ENCODE assay signal across 13 cellular contexts in the genomic region with DNA sequence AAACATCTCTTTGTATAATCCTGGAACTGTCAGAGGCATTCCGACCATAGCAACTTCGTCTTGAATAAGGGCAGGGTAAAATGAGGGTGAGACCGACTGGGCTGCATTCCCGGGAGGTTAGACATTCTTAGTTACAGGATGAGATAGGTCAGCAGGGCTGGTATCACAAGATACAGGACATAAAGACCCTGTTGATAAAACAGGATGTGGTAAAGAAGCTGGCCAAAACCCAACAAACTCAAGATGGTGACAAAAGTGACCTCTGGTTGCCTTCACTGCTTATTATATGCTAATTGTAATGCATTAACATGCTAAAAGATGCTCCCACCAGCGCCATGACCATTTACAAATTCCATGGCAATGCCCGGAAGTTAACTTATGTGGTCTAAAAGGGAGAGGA. TPM values are rescaled to one million over a fixed set of nuclear protein-coding genes. Genes with fewer than 3 reads are reported as not detected.
DNase-seq lines count a peak whose midpoint lies in the region; TF ChIP-seq lines count a peak whose summit lies in the region.
"Had no signal": no experiment of that assay in that cellular context is flagged by ENCODE, and none has a peak within 500 bp of the region (broad histone marks: within the 10 kb centered on the region; RNA-seq: fewer than 3 reads in every experiment).

No MANE protein-coding gene starts in this region.

- no peaks in the 10 kb centered on the region for H3K9me3 Mint-ChIP-seq in nephron progenitor cell

- no peak overlapping the region for H3K18ac ChIP-seq in mesendoderm (ENCODE audit: low read length)

- H4K8ac ChIP-seq in mesendoderm (ENCODE audit: low read depth, low read length), result no peak overlapping the region

- no peak overlapping the region for H3K56ac ChIP-seq in mesendoderm (ENCODE audit: low read length)

- no peak overlapping the region for H3K4me3 Mint-ChIP-seq in nephron progenitor cell

- no TSS peak for BruUV-seq in PC-9 (replicated peaks; lab: Mats Ljungman, UMichigan)

- intact Hi-C loops in PC-9 (cut with micrococcal nuclease; ENCODE audit: unreplicated experiment), result loop anchor here (1.0 to 2.0 kb wide), 7 partner anchors 12 to 85 kb away; a partner anchor contains a TSS

- no peaks in the 10 kb centered on the region for H3K27me3 Mint-ChIP-seq in nephron progenitor cell (ENCODE audit: low read depth, poor library complexity)

- H3K27me3 ChIP-seq in PC-9 (ENCODE audit: insufficient read depth, low read depth), result no peaks in the 10 kb centered on the region
- H3K27me3 ChIP-seq in mesendoderm (ENCODE audit: insufficient read depth, low read length, poor library complexity), result no peaks in the 10 kb centered on the region

- no peak overlapping the region for H3K23ac ChIP-seq in mesendoderm (ENCODE audit: low read length)

- H4K5ac ChIP-seq in mesendoderm (ENCODE audit: low read length), result no peak overlapping the region

- H3K9ac ChIP-seq in mesendoderm (ENCODE audit: low read length), result no peak overlapping the region

- H2AFZ ChIP-seq in PC-9, result 0 out of 2 replicates have a peak overlapping the region, but pooled peaks have one; percentile 8

- H3K9me3 ChIP-seq in PC-9 (ENCODE audit: insufficient read depth, low read depth), result peaks cover 7% of the 10 kb centered on the region; the same call in 1 of the 2 replicates

- H3K36me3 ChIP-seq in PC-9 (ENCODE audit: low read depth) (peaks cover 6% of the 10 kb centered on the region; the same call in 1 of the 2 replicates), mesendoderm (ENCODE audit: control insufficient read depth, insufficient read depth, low read length) (no peaks in the 10 kb centered on the region)

- H3K4me1 ChIP-seq in PC-9 (replicated peaks; ENCODE audit: insufficient read depth) (peaks cover 79% of the 10 kb centered on the region), mesendoderm (ENCODE audit: control insufficient read depth, low read depth, low read length) (peaks cover 13% of the 10 kb centered on the region)

- peak overlapping the region; percentile 27; the same call in 1 of the 2 replicates for H3K4me3 ChIP-seq in PC-9
- no peak overlapping the region for H3K4me3 ChIP-seq in choroid plexus epithelial cell (ENCODE audit: low read depth, low read length)
- no peak overlapping the region for H3K4me3 ChIP-seq in mesendoderm (ENCODE audit: low read length)

- no peaks in the 10 kb centered on the region for H4K20me1 ChIP-seq in PC-9 (ENCODE audit: insufficient read depth)

- H3K27ac Mint-ChIP-seq in nephron progenitor cell, result no peak overlapping the region
- H3K27ac Mint-ChIP-seq: activated T-helper 2 cell treated with anti-CD3 and anti-CD28 coated beads, Interferon-gamma antibody, Interleukin-2, Interleukin-4, amounts not matched to agents 10 μg/mL and 5 μg/mL and 100 μg/mL, durations not matched to agents 14 hours and 24 hours and 36 hours had no signal

- no peak overlapping the region for H2BK5ac ChIP-seq in mesendoderm (ENCODE audit: low read length)

- H3K27ac ChIP-seq in PC-9 (peak overlapping the region; percentile 85), mesendoderm (ENCODE audit: low read depth, low read length) (no peak overlapping the region)
- H3K27ac ChIP-seq: C4-2B had no signal

- POLR2A ChIA-PET in PC-9 (lab: Charles Lee; ENCODE audit: unreplicated experiment), result interaction anchor here (0.6 to 0.7 kb wide), 3 partner anchors 11 to 239 kb away, joined by 3 to 7 read pairs (median 4); no protein-coding TSS in a partner anchor

- H2BK15ac ChIP-seq in mesendoderm (replicated peaks; ENCODE audit: low read depth), result no peak overlapping the region

- H3K4me2 ChIP-seq in PC-9, result peak overlapping the region; percentile 75
- no peak overlapping the region for H3K4me2 ChIP-seq in mesendoderm (ENCODE audit: low read length)

- no peak overlapping the region for H2AK5ac ChIP-seq in mesendoderm (ENCODE audit: low read length)

- DNase-seq in Daoy (ENCODE audit: low read depth) (peak; percentile 56), PC-9 (peak; percentile 76 to 98), choroid plexus epithelial cell (ENCODE audit: low read depth) (peak; percentile 74), mesendoderm (peak; percentile 91), GF-D8 (lab: John Stamatoyannopoulos, UW) (no peak), NCI-H526 treated with DMSO at 0.1 percent for 48 hours (lab: John Stamatoyannopoulos, UW) (no peak), nephron progenitor cell (no peak)
- no peak for DNase-seq in stimulated activated CD4-positive, alpha-beta T cell treated with anti-CD3 and anti-CD28 coated beads, Interleukin-15, amount 100 ng/mL, for 24 hours
- DNase-seq: activated CD4-positive, alpha-beta T cell treated with anti-CD3 and anti-CD28 coated beads for 48 hours; NCI-H2227 treated with DMSO at 0.1 percent for 48 hours; SIG-M5 had no signal

- CTCF ChIA-PET in PC-9 (lab: Charles Lee), result no interaction called here

- no peaks in the 10 kb centered on the region for H3K4me1 Mint-ChIP-seq in nephron progenitor cell

- no peak overlapping the region for H3K4ac ChIP-seq in mesendoderm (ENCODE audit: low read depth, low read length)

- peaks cover 28% of the 10 kb centered on the region for H3F3A ChIP-seq in PC-9 (ENCODE audit: insufficient read depth, low read depth)

- no CpG with 5 or more reads among the region's 6 CpGs for WGBS in mesendoderm (ENCODE audit: extremely low coverage, insufficient coverage, low lambda C conversion rate)

- H3K79me1 ChIP-seq in mesendoderm (ENCODE audit: low read length), result no peaks in the 10 kb centered on the region

- H2BK120ac ChIP-seq in mesendoderm (ENCODE audit: low read depth, low read length), result no peak overlapping the region

- no peak for TF ChIP-seq CTCF in PC-9 (conservative IDR thresholded peaks at IDR 0.05)
- no peak for TF ChIP-seq CTCF in choroid plexus epithelial cell (conservative IDR thresholded peaks at IDR 0.05; ENCODE audit: low read depth, low read length)
- TF ChIP-seq CTCF in nephron progenitor cell (IDR thresholded peaks at IDR 0.05), result no peak

- H3K79me2 ChIP-seq in PC-9 (ENCODE audit: low read depth) (0 out of 2 replicates have a peak, but pooled peaks cover 7% of the 10 kb centered on the region), mesendoderm (ENCODE audit: control insufficient read depth, insufficient read depth, low read length) (no peaks in the 10 kb centered on the region)

- no peaks in the 10 kb centered on the region for H3K36me3 Mint-ChIP-seq in nephron progenitor cell (ENCODE audit: low read depth)

- H3K9me2 ChIP-seq in PC-9 (ENCODE audit: insufficient read depth), result no peaks in the 10 kb centered on the region

RNA-seq across cellular contexts. Expression of a gene that starts 27.7 kb away (rescaled TPM):
- total RNA-seq in Daoy (2014; rRNA removed; shearing (Covaris generic)), result 30.4 and 33.2 TPM in 2 replicates
- total RNA-seq in PC-9 (2021), result 57.7 and 91.3 TPM in 2 replicates
- polyA plus RNA-seq in mesendoderm (2013, experiment 1 of 2), result 2.0 TPM
- 2.2 TPM for polyA plus RNA-seq in mesendoderm (2013, experiment 2 of 2)

Comparison
In these comparisons a context has a peak if more than half of its experiments do, and no peak if none do; other contexts are left out.
1. DNase-seq: peak in Daoy (single experiment), PC-9 (2 of 2), choroid plexus epithelial cell (single experiment) and mesendoderm (single experiment); none in GF-D8 (single experiment), NCI-H526 treated with DMSO at 0.1 percent for 48 hours (single experiment), stimulated activated CD4-positive, alpha-beta T cell treated with anti-CD3 and anti-CD28 coated beads, Interleukin-15, amount 100 ng/mL, for 24 hours (single experiment) and nephron progenitor cell (single experiment).